34 cellular contexts compared by ENCODE assay signal in genomic region chr1:216932424-216932823, GRCh38.
"Had no signal": no experiment of that assay in that cellular context is flagged by ENCODE, and none has a peak within 500 bp of the region (broad histone marks: within the 10 kb centered on the region; RNA-seq: fewer than 3 reads in every experiment).

No MANE protein-coding gene starts in this region.

- DNase-seq: activated CD4-positive, alpha-beta memory T cell treated with anti-CD3 and anti-CD28 coated beads for 36 hours; activated CD4-positive, alpha-beta T cell treated with anti-CD3 and anti-CD28 coated beads for 36 hours; activated CD4-positive, alpha-beta T cell treated with anti-CD3 and anti-CD28 coated beads, Interleukin-2, amount 10 ng/mL, durations not matched to agents 24 days and 14 days; activated CD4-positive, CD25-positive, alpha-beta regulatory T cell; activated CD4-positive, CD25-positive, alpha-beta regulatory T cell treated with anti-CD3 and anti-CD28 coated beads, Interleukin-2, amount 50 U/mL, for 72 hours; activated CD8-positive, alpha-beta memory T cell treated with anti-CD3 and anti-CD28 coated beads, Interleukin-2, amount 10 ng/mL, durations not matched to agents 7 days and 5 days; activated CD8-positive, alpha-beta memory T cell treated with anti-CD3 and anti-CD28 coated beads, Interleukin-2, amount 50 U/mL, for 4 hours; activated CD8-positive, alpha-beta T cell treated with anti-CD3 and anti-CD28 coated beads, Interleukin-2, amount 10 ng/mL, durations not matched to agents 7 days and 5 days; activated effector memory CD4-positive, alpha-beta T cell treated with anti-CD3 and anti-CD28 coated beads, Interleukin-2, amount 50 U/mL, for 16 hours; activated naive CD4-positive, alpha-beta T cell treated with anti-CD3 and anti-CD28 coated beads for 36 hours; activated naive CD8-positive, alpha-beta T cell treated with anti-CD3 and anti-CD28 coated beads for 36 hours; activated naive CD8-positive, alpha-beta T cell treated with anti-CD3 and anti-CD28 coated beads, Interleukin-2, amount 50 U/mL, for 24 hours; activated T-cell treated with anti-CD3 and anti-CD28 coated beads, Interleukin-2, amount 50 U/mL, for 1 hour; activated T-cell treated with anti-CD3 and anti-CD28 coated beads, Interleukin-2, amount 50 U/mL, for 48 hours; adrenal gland; amygdala; aorta; body of pancreas; caudate nucleus; cortex of kidney; dermis blood vessel endothelial cell; effector CD4-positive, alpha-beta T cell; effector memory CD8-positive, alpha-beta T cell; esophagus squamous epithelium; foreskin melanocyte; heart right ventricle; T-helper 17 cell; T1000; WERI-Rb-1 had no signal

- ATAC-seq: activated CD4-positive, alpha-beta T cell treated with anti-CD3 and anti-CD28 coated beads for 36 hours; activated CD8-positive, alpha-beta memory T cell treated with anti-CD3 and anti-CD28 coated beads, Interleukin-2, amount 10 ng/mL, durations not matched to agents 7 days and 5 days; activated CD8-positive, alpha-beta T cell treated with anti-CD3 and anti-CD28 coated beads, Interleukin-2, amount 10 ng/mL, durations not matched to agents 7 days and 5 days; activated naive CD8-positive, alpha-beta T cell treated with anti-CD3 and anti-CD28 coated beads, Interleukin-2, amount 50 U/mL, for 24 hours; body of pancreas; effector memory CD8-positive, alpha-beta T cell; gastroesophageal sphincter; heart right ventricle; T-helper 17 cell had no signal

- H3K36me3 ChIP-seq: adrenal gland, esophagus squamous epithelium, gastroesophageal sphincter, heart right ventricle, WERI-Rb-1 had no signal

- H3K4me1 ChIP-seq: adrenal gland, body of pancreas, esophagus squamous epithelium, gastroesophageal sphincter, heart right ventricle had no signal

- FAIRE-seq: colon, endometrium, endothelial cell of umbilical vein had no signal

- H3K27me3 ChIP-seq: adrenal gland, body of pancreas, esophagus squamous epithelium, gastroesophageal sphincter, heart right ventricle had no signal

- H3K9me3 ChIP-seq: adrenal gland, body of pancreas, esophagus squamous epithelium, gastroesophageal sphincter, heart right ventricle had no signal

- H3K27ac ChIP-seq: adrenal gland, body of pancreas, epithelial cell of prostate, esophagus squamous epithelium, gastroesophageal sphincter, heart right ventricle, WERI-Rb-1 had no signal

- H3K4me3 ChIP-seq: adrenal gland, body of pancreas, esophagus squamous epithelium, gastroesophageal sphincter, heart right ventricle had no signal
